9 cellular contexts compared by ENCODE assay signal in the genomic region with DNA sequence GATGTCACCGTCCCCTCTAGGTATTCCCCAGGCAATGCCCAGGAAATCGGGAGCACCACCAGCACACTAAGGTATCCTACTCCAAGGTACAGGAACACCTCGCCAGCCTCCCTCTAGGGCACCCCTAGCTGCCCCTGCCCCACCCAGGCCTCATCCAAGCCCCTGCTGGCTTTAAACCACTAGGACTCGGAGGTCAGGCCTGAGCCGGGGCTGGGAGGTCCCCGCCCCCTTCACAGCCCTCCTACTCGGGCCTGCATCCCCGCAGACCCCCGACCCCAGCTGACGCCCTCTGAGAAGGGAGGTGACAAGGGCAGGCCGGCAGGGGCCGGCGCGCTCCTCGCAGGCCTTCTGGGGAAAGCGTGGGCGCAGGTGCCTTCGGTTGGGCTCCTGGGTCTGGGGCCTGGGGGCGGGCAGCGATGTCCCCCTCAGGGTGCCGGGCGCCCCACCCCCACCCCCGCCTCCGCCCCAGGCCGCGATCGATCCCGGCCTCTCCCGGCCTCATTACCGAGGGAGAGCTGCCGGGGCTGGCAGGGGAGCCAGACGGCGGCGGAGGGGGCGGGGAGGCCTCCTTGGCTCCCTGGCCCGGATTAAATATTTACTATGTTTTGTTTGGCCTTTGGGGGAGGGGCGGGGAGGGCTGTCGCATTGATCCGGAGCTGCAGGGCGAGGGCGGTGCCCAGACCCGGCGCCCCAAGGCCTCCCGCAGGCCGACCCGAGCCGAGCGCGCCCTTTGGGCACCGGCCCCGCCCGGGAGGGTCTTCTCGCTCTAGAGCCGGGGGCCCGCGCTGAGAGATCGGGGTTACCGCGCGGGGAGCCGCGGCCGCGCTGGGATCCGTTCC. TPM values are rescaled to one million over a fixed set of nuclear protein-coding genes. Genes with fewer than 3 reads are reported as not detected.
A peak's percentile ranks its signal among the peaks of the same experiment; 100 is the strongest.
DNase-seq lines count a peak whose midpoint lies in the region; ATAC-seq, FAIRE-seq and TF ChIP-seq lines count a peak whose summit lies in the region.
"Had no signal": no experiment of that assay in that cellular context is flagged by ENCODE, and none has a peak within 500 bp of the region (broad histone marks: within the 10 kb centered on the region; RNA-seq: fewer than 3 reads in every experiment).

No MANE protein-coding gene starts in this region.

- peaks cover 21% of the 10 kb centered on the region for H3K4me1 Mint-ChIP-seq in MCF 10A (ENCODE audit: insufficient read depth, unreplicated experiment)

- no peak for TF ChIP-seq POLR2A in thyroid gland (IDR thresholded peaks at IDR 0.05)

- H3K27ac ChIP-seq in left lung (peak overlapping the region in 1 of 2 donors; percentile 23), thyroid gland (peak overlapping the region in 2 of 3 donors; percentile 4 to 32)

- CTCF ChIA-PET in MCF 10A (lab: Yijun Ruan, JAX): interaction anchor here (1.3 kb wide), 1 partner anchor 26 kb away, joined by 4 read pairs; no protein-coding TSS in a partner anchor

- POLR2A ChIA-PET in MCF 10A (lab: Yijun Ruan, JAX): no interaction called here

- H3K27me3 Mint-ChIP-seq in MCF 10A (ENCODE audit: insufficient read depth, unreplicated experiment): no peaks in the 10 kb centered on the region

- no peaks in the 10 kb centered on the region for H3K9me3 Mint-ChIP-seq in MCF 10A (ENCODE audit: unreplicated experiment)

- H3K27ac Mint-ChIP-seq in MCF 10A (ENCODE audit: low read depth, unreplicated experiment): peak overlapping the region; percentile 86

- H3K4me3 ChIP-seq in left lung (peak overlapping the region; percentile 36), thyroid gland (replicated peaks in 1 of 3) (peak overlapping the region in 1 of 3 donors; percentile 52)

- intact Hi-C loops in MCF 10A (cut with micrococcal nuclease) (no loop called here), left lung (cut with DNase I) (no loop called here), thyroid gland (cut with DNase I) (no loop called here)

- no peak overlapping the region for H3K4me3 Mint-ChIP-seq in MCF 10A (ENCODE audit: unreplicated experiment)

- H3K27me3 ChIP-seq in left lung: peaks cover 0 to 40% of the 10 kb centered on the region in 2 donors
- no peaks in the 10 kb centered on the region for H3K27me3 ChIP-seq in thyroid gland

- peaks cover 4% of the 10 kb centered on the region for H3K36me3 Mint-ChIP-seq in MCF 10A (ENCODE audit: insufficient read depth, unreplicated experiment)

- no TSS peak for BruUV-seq in MCF 10A (replicated peaks; lab: Mats Ljungman, UMichigan)

- no peaks in the 10 kb centered on the region for H3K9me3 ChIP-seq in left lung
- no peaks in the 10 kb centered on the region for H3K9me3 ChIP-seq in thyroid gland

- 13 to 42% methylated on average over 6 to 14 of the region's 65 CpGs for WGBS in thyroid gland, 2 donors

- ATAC-seq in left lung: peak; percentile 58
- no peak for ATAC-seq in HG02884 (IDR thresholded peaks at IDR 0.05; ENCODE audit: unreplicated experiment)

- DNase-seq in NCI-H2029 (lab: John Stamatoyannopoulos, UW) (peak; percentile 26), NCI-H2029 treated with DMSO at 0.1 percent for 48 hours (lab: John Stamatoyannopoulos, UW) (no peak), MCF 10A (ENCODE audit: unreplicated experiment) (no peak), left lung (no peak), thyroid gland (peak; percentile 56 to 57), urothelium cell line (ENCODE audit: low spot score) (no peak), T1000 (lab: John Stamatoyannopoulos, UW) (no peak)
- DNase-seq: NCI-H1930 had no signal

- H3K4me1 ChIP-seq in left lung (peaks cover 12 to 26% of the 10 kb centered on the region in 2 donors), thyroid gland (peaks cover 5 to 31% of the 10 kb centered on the region in 2 donors)

- no peaks in the 10 kb centered on the region for H3K36me3 ChIP-seq in left lung
- H3K36me3 ChIP-seq in thyroid gland: no peaks in the 10 kb centered on the region

- TF ChIP-seq CTCF in MCF 10A (IDR thresholded peaks at IDR 0.05; ENCODE audit: unreplicated experiment) (no peak), left lung (IDR thresholded peaks at IDR 0.05) (no peak), thyroid gland (IDR thresholded peaks at IDR 0.05) (no peak)

- FAIRE-seq in urothelium cell line (lab: Jason Lieb, UNC): no peak

RNA-seq across cellular contexts. Expression of a gene that starts 27.3 kb away (rescaled TPM):
- total RNA-seq in MCF 10A (2022) (2.9 and 3.6 TPM in 2 replicates), left lung (1 to 10 TPM; 2.7 to 5.1 TPM), thyroid gland (1 to 10 TPM; 1.6 to 4.9 (median 2.5) TPM)

RNA-seq across cellular contexts. Expression of a gene that starts 32.1 kb away (rescaled TPM):
- 29.7 and 45.2 TPM in 2 replicates for total RNA-seq in MCF 10A (2022)
- total RNA-seq in left lung: 10 to 100 TPM; 30.7 to 36.0 TPM
- total RNA-seq in thyroid gland: 10 to 100 TPM; 41.6 to 61.1 (median 49.3) TPM

RNA-seq across cellular contexts. Expression of a gene that starts 44.0 kb away (rescaled TPM):
- total RNA-seq in MCF 10A (2022): 28.8 and 33.5 TPM in 2 replicates
- total RNA-seq in left lung: 10 to 100 TPM; 26.1 to 28.7 TPM
- 10 to 100 TPM; 37.6 to 54.1 (median 47.3) TPM for total RNA-seq in thyroid gland

RNA-seq across cellular contexts. Expression of a gene that starts 57.1 kb away (rescaled TPM):
- 0.59 and 1.0 TPM in 2 replicates for total RNA-seq in MCF 10A (2022)
- total RNA-seq in left lung: 10 to 100 TPM; 25.5 to 28.2 TPM
- total RNA-seq in thyroid gland: 10 to 100 TPM; 13.3 to 23.2 (median 18.3) TPM

Comparison
In these comparisons a context has a peak if more than half of its experiments do, and no peak if none do; other contexts are left out.
1. DNase-seq: peak in NCI-H2029 (single experiment) and thyroid gland (2 of 2); none in NCI-H2029 treated with DMSO at 0.1 percent for 48 hours (single experiment), MCF 10A (single experiment), left lung (0 of 2), urothelium cell line (single experiment) and T1000 (single experiment).